1 cellular context compared by ENCODE assay signal in the genomic region with DNA sequence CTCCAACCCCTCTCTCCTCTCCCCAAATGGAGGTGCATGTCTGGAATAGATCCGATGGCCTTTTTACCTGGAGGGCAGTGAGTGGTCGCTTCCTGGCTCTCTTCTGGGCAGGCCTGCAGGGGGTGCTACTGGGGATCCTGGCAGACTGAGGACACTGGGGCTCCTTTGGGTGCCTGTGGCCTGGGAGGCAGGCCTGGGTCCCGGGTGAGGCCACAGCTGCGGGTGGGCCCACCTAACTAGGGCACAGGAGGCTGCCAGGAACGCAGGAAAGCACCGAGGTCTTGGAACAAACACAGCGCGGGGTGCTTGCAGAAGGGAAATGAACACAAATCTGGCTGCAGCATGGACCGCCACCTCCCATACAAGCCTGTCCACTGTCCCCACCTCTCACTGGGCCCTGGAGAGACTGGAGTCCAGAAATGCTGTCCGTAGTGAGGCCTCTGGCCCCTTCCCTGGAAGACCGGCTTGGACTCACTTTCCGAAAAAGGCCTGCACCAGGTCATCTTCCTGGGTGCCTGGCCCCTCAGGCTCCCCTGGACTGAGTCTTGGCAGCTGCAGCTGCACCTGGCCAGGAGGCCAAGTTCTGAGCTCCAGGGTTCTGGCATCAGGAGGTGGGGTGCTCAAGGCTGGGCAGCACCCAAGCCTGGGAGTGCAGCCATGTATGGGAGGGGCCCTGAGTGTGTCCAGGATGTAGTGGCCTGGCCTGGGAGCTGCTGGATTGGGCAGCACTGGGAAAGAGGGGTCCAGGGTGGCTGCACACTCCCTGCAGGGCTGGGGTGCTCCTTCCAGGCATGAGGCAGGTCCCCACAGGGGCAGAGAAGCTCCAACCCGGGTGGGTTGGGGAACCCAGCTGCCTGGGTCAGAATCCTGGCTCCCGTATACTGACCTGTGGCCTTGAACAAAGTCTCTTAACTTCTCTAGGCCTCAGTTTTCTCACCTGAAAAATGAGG.
TF ChIP-seq lines count a peak whose summit lies in the region.

No MANE protein-coding gene starts in this region.

TF ChIP-seq in H1, 55 proteins besides CTCF, POLR2A, EP300 and RAD21:
- TF ChIP-seq RBBP5 (IDR thresholded peaks at IDR 0.05; ENCODE audit: borderline replicate concordance, low read depth, low read length): no peak
- no peak for TF ChIP-seq CBX8 (IDR thresholded peaks at IDR 0.05; ENCODE audit: borderline replicate concordance, low read depth, low read length)
- TF ChIP-seq TEAD4 (IDR thresholded peaks at IDR 0.05; ENCODE audit: low read depth, low read length): no peak
- no peak for TF ChIP-seq SIN3A (conservative IDR thresholded peaks at IDR 0.05 in 1 of 2, IDR thresholded peaks at IDR 0.05 in 1 of 2; ENCODE audit: low read depth in 1 of 2, low read length in 2 of 2)
- no peak for TF ChIP-seq RNF2 (IDR thresholded peaks at IDR 0.05; ENCODE audit: borderline replicate concordance, low read depth, low read length, missing control alignments, poor library complexity, severe bottlenecking)
- no peak for TF ChIP-seq CREB1 (IDR thresholded peaks at IDR 0.05)
- no peak for TF ChIP-seq CHD7 (IDR thresholded peaks at IDR 0.05; ENCODE audit: insufficient replicate concordance, low read length)
- TF ChIP-seq NRF1 (IDR thresholded peaks at IDR 0.05; ENCODE audit: low read depth, low read length): no peak
- no peak for TF ChIP-seq CEBPB (IDR thresholded peaks at IDR 0.05; ENCODE audit: low read depth, low read length)
- TF ChIP-seq CBX5 (IDR thresholded peaks at IDR 0.05; ENCODE audit: low read depth, low read length): no peak
- no peak for TF ChIP-seq SUZ12 (IDR thresholded peaks at IDR 0.05; ENCODE audit: low read length)
- TF ChIP-seq, protein P1, sequence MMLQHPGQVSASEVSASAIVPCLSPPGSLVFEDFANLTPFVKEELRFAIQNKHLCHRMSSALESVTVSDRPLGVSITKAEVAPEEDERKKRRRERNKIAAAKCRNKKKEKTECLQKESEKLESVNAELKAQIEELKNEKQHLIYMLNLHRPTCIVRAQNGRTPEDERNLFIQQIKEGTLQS (IDR thresholded peaks at IDR 0.05; ENCODE audit: insufficient read depth, low read depth, low read length): no peak
- no peak for TF ChIP-seq CHD2 (IDR thresholded peaks at IDR 0.05; ENCODE audit: low read length)
- TF ChIP-seq GTF2F1 (IDR thresholded peaks at IDR 0.05; ENCODE audit: borderline replicate concordance, low read depth, low read length): no peak
- no peak for TF ChIP-seq ATF2 (IDR thresholded peaks at IDR 0.05; ENCODE audit: low read length)
- no peak for TF ChIP-seq RXRA (IDR thresholded peaks at IDR 0.05; ENCODE audit: insufficient read depth, low read depth, low read length)
- no peak for TF ChIP-seq CTBP2 (IDR thresholded peaks at IDR 0.05; ENCODE audit: borderline replicate concordance, insufficient read depth, insufficient read length, low read length)
- no peak for TF ChIP-seq HDAC6 (IDR thresholded peaks at IDR 0.05; ENCODE audit: low read depth, low read length)
